In the genomic region with DNA sequence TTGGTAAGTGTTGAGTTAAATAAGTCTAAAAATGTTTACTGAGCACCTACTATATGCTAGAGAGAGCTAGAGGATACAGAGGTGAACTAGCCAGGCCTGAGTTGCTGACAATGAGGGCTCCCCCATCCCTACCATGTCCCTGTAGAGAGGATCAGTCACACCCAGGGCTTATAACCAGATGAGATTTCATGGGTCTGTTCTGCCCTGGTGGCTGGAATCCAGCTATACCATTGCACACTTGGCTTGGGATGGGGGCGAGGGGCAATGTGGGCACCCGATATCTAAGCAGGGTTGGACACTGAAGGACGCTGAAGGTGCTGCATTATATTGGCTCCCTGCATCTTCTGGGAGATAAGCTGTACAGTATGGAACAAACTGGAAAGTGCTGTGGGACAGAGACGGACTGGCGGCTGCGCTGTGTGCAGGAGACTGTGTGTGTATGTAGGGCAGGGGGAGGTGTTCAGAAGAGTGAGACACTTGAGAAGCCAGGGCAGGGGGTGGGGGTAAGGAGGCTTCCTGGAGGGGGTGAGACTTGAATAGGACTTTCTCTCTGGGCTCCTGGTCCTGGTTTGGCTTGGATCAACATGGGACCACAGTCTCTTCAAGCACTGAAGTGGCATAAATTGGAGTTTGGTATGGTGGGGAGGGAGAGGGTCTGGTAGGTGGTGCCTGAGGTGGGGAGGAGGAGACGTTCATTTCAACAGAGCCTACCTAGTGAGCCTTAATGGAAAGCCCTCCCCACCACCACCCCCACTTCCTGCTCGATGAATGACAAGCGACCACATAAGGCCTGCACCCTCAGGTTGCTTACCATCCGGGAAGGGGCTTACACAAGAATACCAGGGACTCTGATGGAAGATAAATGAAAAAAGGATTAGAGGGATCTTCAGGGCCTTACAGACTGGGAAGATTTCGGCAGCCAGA, we compare ENCODE assay signal across 9 cellular contexts. TPM values are rescaled to one million over a fixed set of nuclear protein-coding genes. Genes with fewer than 3 reads are reported as not detected.
DNase-seq lines count a peak whose midpoint lies in the region; ATAC-seq, FAIRE-seq and TF ChIP-seq lines count a peak whose summit lies in the region.
"Had no signal": no experiment of that assay in that cellular context is flagged by ENCODE, and none has a peak within 500 bp of the region (broad histone marks: within the 10 kb centered on the region; RNA-seq: fewer than 3 reads in every experiment).

No MANE protein-coding gene starts in this region.

- peaks cover 55% of the 10 kb centered on the region for H3K36me3 Mint-ChIP-seq in activated T-helper 2 cell treated with anti-CD3 and anti-CD28 coated beads, Interferon-gamma antibody, Interleukin-2, Interleukin-4, amounts not matched to agents 10 μg/mL and 5 μg/mL and 100 μg/mL, durations not matched to agents 14 hours and 24 hours and 36 hours (ENCODE audit: low read depth)
- H3K36me3 Mint-ChIP-seq in memory B cell, result peaks cover 17% of the 10 kb centered on the region

- H3K27me3 ChIP-seq in A673 (replicated peaks; ENCODE audit: insufficient read depth, low read depth, low read length, poor library complexity), result no peaks in the 10 kb centered on the region

- ATAC-seq in memory B cell (ENCODE audit: low read depth), result no peak
- ATAC-seq in GM18861 (IDR thresholded peaks at IDR 0.05; ENCODE audit: unreplicated experiment), result no peak

- H3K36me3 ChIP-seq in A673 (ENCODE audit: insufficient read depth, low read length, poor library complexity, severe bottlenecking) (no peaks in the 10 kb centered on the region), HEK293 (ENCODE audit: control insufficient read depth in 2 of 2, insufficient read depth in 1 of 2, low read length in 2 of 2) (no peaks in the 10 kb centered on the region)

- BruUV-seq in A673 (replicated peaks; lab: Mats Ljungman, UMichigan), result no TSS peak

- H3K9me3 ChIP-seq in A673 (ENCODE audit: low read depth, low read length, poor library complexity, severe bottlenecking), result no peaks in the 10 kb centered on the region
- H3K9me3 ChIP-seq in HEK293 (ENCODE audit: control insufficient read depth, insufficient read depth, low read depth, low read length), result no peaks in the 10 kb centered on the region

- intact Hi-C loops in A673 (cut with micrococcal nuclease; ENCODE audit: unreplicated experiment), result no loop called here
- intact Hi-C loops in activated T-helper 2 cell treated with anti-CD3 and anti-CD28 coated beads, Interferon-gamma antibody, Interleukin-2, Interleukin-4, amounts not matched to agents 10 μg/mL and 5 μg/mL and 100 μg/mL, durations not matched to agents 14 hours and 24 hours and 36 hours (cut with micrococcal nuclease), result loop anchor here (5.0 to 10.0 kb wide), 5 partner anchors 40 to 1350 kb away; a partner anchor contains a TSS

- CTCF ChIA-PET in A673 (lab: Charles Lee), result no interaction called here
- CTCF ChIA-PET in HEK293 (lab: Yijun Ruan, JAX), result interaction anchor here (0.9 to 1.3 kb wide), 2 partner anchors 14 to 46 kb away, joined by 3 to 4 read pairs; no protein-coding TSS in a partner anchor

- peak overlapping the region; percentile 71 for H3K27ac Mint-ChIP-seq in activated T-helper 2 cell treated with anti-CD3 and anti-CD28 coated beads, Interferon-gamma antibody, Interleukin-2, Interleukin-4, amounts not matched to agents 10 μg/mL and 5 μg/mL and 100 μg/mL, durations not matched to agents 14 hours and 24 hours and 36 hours
- peak overlapping the region; percentile 89 for H3K27ac Mint-ChIP-seq in memory B cell

- TF ChIP-seq CTCF in A673 (conservative IDR thresholded peaks at IDR 0.05; ENCODE audit: low read depth, low read length) (0 out of 2 replicates have a peak, but pooled peaks have one; percentile 15), HEK293 (tag by site-specific recombination; IDR thresholded peaks at IDR 0.05) (no peak)

- H3K27me3 Mint-ChIP-seq in activated T-helper 2 cell treated with anti-CD3 and anti-CD28 coated beads, Interferon-gamma antibody, Interleukin-2, Interleukin-4, amounts not matched to agents 10 μg/mL and 5 μg/mL and 100 μg/mL, durations not matched to agents 14 hours and 24 hours and 36 hours (ENCODE audit: low read depth), result no peaks in the 10 kb centered on the region
- no peaks in the 10 kb centered on the region for H3K27me3 Mint-ChIP-seq in memory B cell

- H3K4me1 ChIP-seq in A673 (ENCODE audit: insufficient read depth, low read length, poor library complexity, severe bottlenecking), result peaks cover 26% of the 10 kb centered on the region
- H3K4me1 ChIP-seq in HEK293 (ENCODE audit: control insufficient read depth, insufficient read depth, low read length), result no peaks in the 10 kb centered on the region; the same call in 1 of the 2 replicates

- H3K4me3 ChIP-seq in A673 (ENCODE audit: low read depth, low read length, poor library complexity, severe bottlenecking) (no peak overlapping the region), HEK293 (ENCODE audit: low read depth, low read length) (no peak overlapping the region)

- POLR2A ChIA-PET in A673 (lab: Charles Lee; ENCODE audit: low non-redundant PET), result no interaction called here
- POLR2A ChIA-PET in HEK293 (lab: Yijun Ruan, JAX), result no interaction called here

- DNase-seq in A673 (ENCODE audit: low spot score) (no peak), memory B cell (ENCODE audit: low spot score in 2 of 2) (no peak), GM12892 (ENCODE audit: insufficient read length) (no peak), DMS79 treated with DMSO at 0.1 percent for 48 hours (lab: John Stamatoyannopoulos, UW) (no peak), OCI-M2 (lab: John Stamatoyannopoulos, UW; ENCODE audit: unreplicated experiment) (no peak)
- no peak for DNase-seq in activated T-helper 2 cell treated with anti-CD3 and anti-CD28 coated beads, Interferon-gamma antibody, Interleukin-2, Interleukin-4, amounts not matched to agents 10 μg/mL and 5 μg/mL and 100 μg/mL, durations not matched to agents 14 hours and 24 hours and 36 hours (ENCODE audit: low spot score)
- DNase-seq: NCI-H2107 had no signal

- FAIRE-seq in GM12892 (lab: Jason Lieb, UNC), result no peak

- H3K9me3 Mint-ChIP-seq in activated T-helper 2 cell treated with anti-CD3 and anti-CD28 coated beads, Interferon-gamma antibody, Interleukin-2, Interleukin-4, amounts not matched to agents 10 μg/mL and 5 μg/mL and 100 μg/mL, durations not matched to agents 14 hours and 24 hours and 36 hours, result no peaks in the 10 kb centered on the region
- no peaks in the 10 kb centered on the region for H3K9me3 Mint-ChIP-seq in memory B cell

- no peak for TF ChIP-seq POLR2A in GM12892 (IDR thresholded peaks at IDR 0.05; ENCODE audit: low read depth, low read length)

- H3K27ac ChIP-seq in A673 (ENCODE audit: low read depth, low read length, poor library complexity, severe bottlenecking) (no peak overlapping the region), HEK293 (ENCODE audit: extremely low read depth, low read depth, low read length) (no peak overlapping the region)

- peak overlapping the region; percentile 86 for H3K4me3 Mint-ChIP-seq in activated T-helper 2 cell treated with anti-CD3 and anti-CD28 coated beads, Interferon-gamma antibody, Interleukin-2, Interleukin-4, amounts not matched to agents 10 μg/mL and 5 μg/mL and 100 μg/mL, durations not matched to agents 14 hours and 24 hours and 36 hours (ENCODE audit: low read depth)
- peak overlapping the region; percentile 93 for H3K4me3 Mint-ChIP-seq in memory B cell

- H3K4me1 Mint-ChIP-seq in activated T-helper 2 cell treated with anti-CD3 and anti-CD28 coated beads, Interferon-gamma antibody, Interleukin-2, Interleukin-4, amounts not matched to agents 10 μg/mL and 5 μg/mL and 100 μg/mL, durations not matched to agents 14 hours and 24 hours and 36 hours (ENCODE audit: low read depth), result peaks cover 57% of the 10 kb centered on the region
- peaks cover 45% of the 10 kb centered on the region for H3K4me1 Mint-ChIP-seq in memory B cell

TF ChIP-seq in HEK293, 187 proteins besides CTCF, POLR2A, EP300 and RAD21 (continues in another document):
- TF ChIP-seq ZFP41 (tag by site-specific recombination; IDR thresholded peaks at IDR 0.05; ENCODE audit: borderline replicate concordance) (no peak), ZNF248 (tag by site-specific recombination; IDR thresholded peaks at IDR 0.05) (no peak), ZNF354C (tag by site-specific recombination; IDR thresholded peaks at IDR 0.05; ENCODE audit: borderline replicate concordance, low read depth) (no peak), ZNF664 (tag by site-specific recombination; IDR thresholded peaks at IDR 0.05) (peak; percentile 87; the same call in 1 of the 2 replicates), ZNF394 (tag by site-specific recombination; IDR thresholded peaks at IDR 0.05; ENCODE audit: borderline replicate concordance) (no peak), ZNF514 (tag by site-specific recombination; IDR thresholded peaks at IDR 0.05) (no peak), ZNF529 (tag by site-specific recombination; IDR thresholded peaks at IDR 0.05; ENCODE audit: insufficient replicate concordance) (no peak)

RNA-seq across cellular contexts. Expression of a gene that starts 1.8 kb away (rescaled TPM):
- total RNA-seq in A673 (2021), result 8.2 and 16.0 TPM in 2 replicates
- 397 and 425 TPM in 2 replicates for total RNA-seq in activated T-helper 2 cell treated with anti-CD3 and anti-CD28 coated beads, Interferon-gamma antibody, Interleukin-2, Interleukin-4, amounts not matched to agents 10 μg/mL and 5 μg/mL and 100 μg/mL, durations not matched to agents 14 hours and 24 hours and 36 hours
- 109 TPM for polyA plus RNA-seq in GM12892 (2012; ENCODE audit: missing spikeins)

Comparison
In these comparisons a context has a peak if more than half of its experiments do, and no peak if none do; other contexts are left out.
1. RNA of a gene that starts 1.8 kb away (total RNA-seq): 397 to 425 TPM in activated T-helper 2 cell treated with anti-CD3 and anti-CD28 coated beads, Interferon-gamma antibody, Interleukin-2, Interleukin-4, amounts not matched to agents 10 μg/mL and 5 μg/mL and 100 μg/mL, durations not matched to agents 14 hours and 24 hours and 36 hours; 8.2 to 16.0 TPM in A673; every median in the first group is over 10 times any median in the second.